Comparison of ENCODE assay signal across 8 cellular contexts in the genomic region with DNA sequence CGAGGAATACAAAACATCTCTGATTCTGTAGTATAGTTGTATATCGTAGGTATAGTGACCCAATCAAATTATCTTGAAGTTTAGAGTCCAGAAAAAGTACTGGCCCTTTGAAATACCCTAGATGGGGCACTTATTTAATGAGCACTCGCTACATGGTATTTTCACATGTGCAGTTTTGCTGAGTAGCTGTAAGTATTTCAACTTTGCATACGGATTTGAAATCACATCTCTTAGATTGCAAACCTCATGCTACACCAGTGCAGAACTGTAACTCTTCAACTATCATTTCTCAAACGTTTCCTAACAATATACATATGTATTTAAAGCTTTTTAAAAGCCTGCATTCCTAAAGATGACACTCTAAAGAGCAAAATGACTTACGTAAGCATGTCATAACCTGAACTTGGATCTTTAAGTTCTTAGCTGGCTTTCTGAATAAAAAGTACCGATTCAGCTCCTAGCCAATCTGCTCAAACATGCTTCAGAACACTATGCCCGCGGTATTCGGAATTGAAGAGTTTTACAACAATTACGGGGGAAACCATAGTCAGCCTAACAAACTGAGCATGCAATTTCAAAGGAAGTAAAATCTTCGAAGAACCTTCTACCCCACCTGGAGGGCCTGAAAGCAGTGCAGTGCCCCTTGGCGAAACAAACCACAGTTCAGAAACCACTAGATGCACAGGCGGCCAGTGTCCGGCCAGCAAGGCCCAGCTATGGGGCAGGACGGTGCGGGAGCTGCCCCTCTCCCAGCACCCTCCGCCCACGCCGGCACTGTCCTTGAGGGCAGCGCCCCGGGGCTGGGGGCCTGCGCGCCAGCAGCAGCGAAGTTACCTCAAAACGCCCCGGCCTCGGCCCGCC. TPM values are rescaled to one million over a fixed set of nuclear protein-coding genes. Genes with fewer than 3 reads are reported as not detected.
DNase-seq lines count a peak whose midpoint lies in the region; ATAC-seq and TF ChIP-seq lines count a peak whose summit lies in the region.

No MANE protein-coding gene starts in this region.

- H3K36me3 Mint-ChIP-seq in T-cell: peaks cover 20% of the 10 kb centered on the region

- H3K36me3 ChIP-seq in BE2C (peaks cover 12% of the 10 kb centered on the region), stomach smooth muscle (ENCODE audit: control insufficient read depth in 2 of 2, insufficient read depth in 2 of 2, low read length in 2 of 2) (no peaks in the 10 kb centered on the region)
- no peaks in the 10 kb centered on the region for H3K36me3 ChIP-seq in effector memory CD4-positive, alpha-beta T cell (ENCODE audit: control insufficient read depth, insufficient read depth, low read length)

- ATAC-seq in GM19328 (IDR thresholded peaks at IDR 0.05; ENCODE audit: unreplicated experiment) (peak; percentile 30), HG03196 (IDR thresholded peaks at IDR 0.05; ENCODE audit: unreplicated experiment) (peak; percentile 28), T-cell (replicated peaks in 1 of 4) (peak; percentile 19 to 28 (median 21))

- H3K9me3 ChIP-seq in BE2C: no peaks in the 10 kb centered on the region
- H3K9me3 ChIP-seq in effector memory CD4-positive, alpha-beta T cell (ENCODE audit: control insufficient read depth, low read length): no peaks in the 10 kb centered on the region
- H3K9me3 ChIP-seq in stomach smooth muscle (ENCODE audit: control insufficient read depth in 2 of 2, low read length in 2 of 2): no peaks in the 10 kb centered on the region

- peak overlapping the region; percentile 65 for H3K27ac ChIP-seq in effector memory CD4-positive, alpha-beta T cell (ENCODE audit: insufficient read depth, low read length, poor library complexity, severe bottlenecking)
- H3K27ac ChIP-seq in stomach smooth muscle (ENCODE audit: low read length): peak overlapping the region; percentile 66

- no peaks in the 10 kb centered on the region for H3K9me3 Mint-ChIP-seq in T-cell

- peak overlapping the region in 2 of 3 donors; percentile 86 to 88 for H3K4me3 Mint-ChIP-seq in T-cell

- peak overlapping the region; percentile 55 to 78 for H3K9ac ChIP-seq in stomach smooth muscle (ENCODE audit: low read length in 2 of 2)

- no peak for DNase-seq in BE2C
- DNase-seq in T-cell: peak in 5 of 34 experiments; percentile 2 to 10 (median 4)
- peak; percentile 0 to 1 (median 0) for DNase-seq in effector memory CD4-positive, alpha-beta T cell
- peak; percentile 13 for DNase-seq in medulla oblongata (ENCODE audit: extremely low spot score)
- DNase-seq in COLO829 (ENCODE audit: low spot score): no peak

- peaks cover 15 to 21% of the 10 kb centered on the region in 2 donors for H3K27me3 Mint-ChIP-seq in T-cell

- H3K27ac Mint-ChIP-seq in T-cell: peak overlapping the region; percentile 66 to 88

- POLR2A ChIA-PET in T-cell (lab: Charles Lee): interaction anchor here (0.6 to 1.1 kb wide), 4 partner anchors 10 to 188 kb away, joined by 3 read pairs; no protein-coding TSS in a partner anchor

- peaks cover 18% of the 10 kb centered on the region for H3K27me3 ChIP-seq in BE2C
- peaks cover 8% of the 10 kb centered on the region for H3K27me3 ChIP-seq in effector memory CD4-positive, alpha-beta T cell (replicated peaks; ENCODE audit: control insufficient read depth, insufficient read depth, low read length, poor library complexity, severe bottlenecking)
- peaks cover 0 to 4% of the 10 kb centered on the region in 2 donors for H3K27me3 ChIP-seq in stomach smooth muscle (ENCODE audit: control insufficient read depth in 1 of 2, insufficient read depth in 2 of 2, low read length in 2 of 2)

- peak overlapping the region; percentile 70 for H3K4me3 ChIP-seq in BE2C (ENCODE audit: low read depth, low read length)
- H3K4me3 ChIP-seq in effector memory CD4-positive, alpha-beta T cell (ENCODE audit: insufficient read depth, low read depth, low read length, poor library complexity, severe bottlenecking): peak overlapping the region; percentile 84
- H3K4me3 ChIP-seq in stomach smooth muscle (ENCODE audit: low read length in 2 of 2): peak overlapping the region; percentile 65 to 81

- CTCF ChIA-PET in T-cell (lab: Charles Lee): interaction anchor here (1.0 to 2.8 kb wide), 4 partner anchors 16 to 108 kb away, joined by 3 to 11 read pairs (median 4); no protein-coding TSS in a partner anchor

- H3K4me1 ChIP-seq in BE2C: no peaks in the 10 kb centered on the region
- no peaks in the 10 kb centered on the region for H3K4me1 ChIP-seq in effector memory CD4-positive, alpha-beta T cell (ENCODE audit: control insufficient read depth, insufficient read depth, low read length, poor library complexity, severe bottlenecking)
- H3K4me1 ChIP-seq in stomach smooth muscle (ENCODE audit: control insufficient read depth, insufficient read depth, low read length): no peaks in the 10 kb centered on the region

- peaks cover 27 to 39% (median 27%) of the 10 kb centered on the region in 3 donors for H3K4me1 Mint-ChIP-seq in T-cell

- TF ChIP-seq CTCF in BE2C (IDR thresholded peaks at IDR 0.05; ENCODE audit: low read depth, low read length): no peak

RNA-seq across cellular contexts. Expression of gene FH, which starts 0.9 kb away (rescaled TPM):
- 59.3 TPM for polyA plus RNA-seq in BE2C (2012; ENCODE audit: insufficient read depth, insufficient read length, low read depth)
- total RNA-seq in T-cell: 10 to 100 TPM; 14.6 to 32.7 (median 28.2) TPM

RNA-seq across cellular contexts. Expression of gene KMO, which starts 13.5 kb away (rescaled TPM):
- polyA plus RNA-seq in BE2C (2012; ENCODE audit: insufficient read depth, insufficient read length, low read depth): not detected
- 1 to 10 TPM in 2 of 5 donors, under 1 TPM in 3; 0.32 to 2.0 (median 0.89) TPM for total RNA-seq in T-cell

Comparison
In these comparisons a context has a peak if more than half of its experiments do, and no peak if none do; other contexts are left out.
1. DNase-seq: peak in effector memory CD4-positive, alpha-beta T cell (3 of 3) and medulla oblongata (single experiment); none in BE2C (single experiment) and COLO829 (single experiment).
2. Peak in every context shown above with its lines, with median percentiles within 50 percentile points of each other: H3K4me3 ChIP-seq and ATAC-seq.